ENCODE assay signal across 18 cellular contexts in the genomic region with DNA sequence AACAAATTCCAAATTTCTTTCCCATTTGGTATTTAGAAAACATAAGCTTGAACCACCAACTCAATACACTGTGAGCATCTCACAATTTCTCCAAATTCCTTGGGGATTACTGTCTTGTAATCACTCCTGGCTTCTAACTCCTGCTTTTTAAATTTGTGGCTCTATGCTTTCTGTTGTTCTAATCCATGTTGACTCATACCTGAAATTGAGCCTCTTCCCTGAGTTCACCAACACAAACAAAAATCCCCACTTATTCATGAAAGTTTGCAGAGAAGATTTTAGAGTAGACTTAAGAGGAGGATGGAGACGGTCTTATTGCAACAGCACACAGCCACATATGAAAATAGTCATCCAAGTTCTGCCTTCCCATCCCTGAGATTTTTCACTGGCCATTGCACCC.
A peak's percentile ranks its signal among the peaks of the same experiment; 100 is the strongest.
DNase-seq lines count a peak whose midpoint lies in the region; ATAC-seq and TF ChIP-seq lines count a peak whose summit lies in the region.
"Had no signal": no experiment of that assay in that cellular context is flagged by ENCODE, and none has a peak within 500 bp of the region (broad histone marks: within the 10 kb centered on the region; RNA-seq: fewer than 3 reads in every experiment).

No MANE protein-coding gene starts in this region.

- peak; percentile 68 for DNase-seq in A172 (ENCODE audit: low spot score)
- peak; percentile 55 for DNase-seq in GM04503 (ENCODE audit: low read depth)
- DNase-seq in OCI-LY7 (ENCODE audit: low spot score): no peak
- DNase-seq in fibroblast of mammary gland (ENCODE audit: low read depth): peak; percentile 89
- no peak for DNase-seq in cerebellar nuclear complex (lab: John Stamatoyannopoulos, UW)
- no peak for DNase-seq in activated CD8-positive, alpha-beta T cell treated with anti-CD3 and anti-CD28 coated beads for 36 hours
- DNase-seq in GM19238 (ENCODE audit: insufficient read length, low spot score): no peak
- DNase-seq: activated B cell treated with CpG ODN at 0.5 μM for 24 hours; activated effector memory CD4-positive, alpha-beta T cell treated with anti-CD3 and anti-CD28 coated beads, Interleukin-2, amount 50 U/mL, for 16 hours; KG1; NCI-H1694; NCI-H524 treated with DMSO at 0.1 percent for 48 hours; PC-3; stimulated activated CD4-positive, alpha-beta T cell treated with anti-CD3 and anti-CD28 coated beads, Interleukin-4, amount 100 ng/mL, for 4 hours; SW 1271 had no signal

- H3K36me3 Mint-ChIP-seq in activated CD8-positive, alpha-beta T cell treated with anti-CD3 and anti-CD28 coated beads for 36 hours (ENCODE audit: low read depth): no peaks in the 10 kb centered on the region

- H3K36me3 ChIP-seq in OCI-LY7 (ENCODE audit: insufficient read depth, low read length): no peaks in the 10 kb centered on the region
- H3K36me3 ChIP-seq: tibial nerve had no signal

- POLR2A ChIA-PET in OCI-LY7 (lab: Charles Lee): interaction anchor here (0.9 to 3.9 kb wide), 4 partner anchors 49 to 272 kb away, joined by 3 to 62 read pairs (median 26); no protein-coding TSS in a partner anchor
- POLR2A ChIA-PET in activated CD8-positive, alpha-beta T cell treated with anti-CD3 and anti-CD28 coated beads for 36 hours (lab: Charles Lee): interaction anchor here (2.7 kb wide), 1 partner anchor 24 kb away, joined by 19 read pairs; no protein-coding TSS in a partner anchor

- no peak for ATAC-seq in activated CD8-positive, alpha-beta T cell treated with anti-CD3 and anti-CD28 coated beads for 36 hours
- ATAC-seq in GM21619 (IDR thresholded peaks at IDR 0.05; ENCODE audit: unreplicated experiment): no peak
- ATAC-seq: PC-3, sciatic nerve had no signal

- H3K27me3 Mint-ChIP-seq in activated CD8-positive, alpha-beta T cell treated with anti-CD3 and anti-CD28 coated beads for 36 hours: peaks cover 6% of the 10 kb centered on the region
- H3K27me3 Mint-ChIP-seq: activated B cell treated with CpG ODN at 0.5 μM for 24 hours had no signal

- no peak overlapping the region for H3K27ac ChIP-seq in OCI-LY7 (ENCODE audit: low read depth, low read length, poor library complexity, severe bottlenecking)

- H3K79me2 ChIP-seq in OCI-LY7 (ENCODE audit: insufficient read depth, low read depth, low read length): no peaks in the 10 kb centered on the region

- peaks cover 100% of the 10 kb centered on the region for H3K4me1 ChIP-seq in OCI-LY7 (ENCODE audit: insufficient read depth, low read length, poor library complexity, severe bottlenecking)

- H3K9me3 Mint-ChIP-seq in activated CD8-positive, alpha-beta T cell treated with anti-CD3 and anti-CD28 coated beads for 36 hours: no peaks in the 10 kb centered on the region

- H3K27ac Mint-ChIP-seq in activated CD8-positive, alpha-beta T cell treated with anti-CD3 and anti-CD28 coated beads for 36 hours: no peak overlapping the region
- H3K27ac Mint-ChIP-seq: activated B cell treated with CpG ODN at 0.5 μM for 24 hours had no signal

- H4K20me1 ChIP-seq in OCI-LY7 (ENCODE audit: insufficient read depth, low read length): no peaks in the 10 kb centered on the region

- no TSS peak for BruUV-seq in OCI-LY7 (replicated peaks; lab: Mats Ljungman, UMichigan)

- H3K4me3 ChIP-seq in OCI-LY7 (ENCODE audit: low read depth, low read length, poor library complexity, severe bottlenecking) (no peak overlapping the region), fibroblast of mammary gland (ENCODE audit: control insufficient read depth, low read depth, low read length) (no peak overlapping the region)
- H3K4me3 ChIP-seq: tibial nerve had no signal

- H3K4me3 Mint-ChIP-seq in activated CD8-positive, alpha-beta T cell treated with anti-CD3 and anti-CD28 coated beads for 36 hours: no peak overlapping the region
- H3K4me3 Mint-ChIP-seq: activated B cell treated with CpG ODN at 0.5 μM for 24 hours had no signal

- TF ChIP-seq CTCF in OCI-LY7 (conservative IDR thresholded peaks at IDR 0.05; ENCODE audit: low read length) (no peak), fibroblast of mammary gland (conservative IDR thresholded peaks at IDR 0.05; ENCODE audit: control insufficient read depth, insufficient read depth, low read depth, low read length) (no peak)
- no peak for TF ChIP-seq CTCF in activated CD8-positive, alpha-beta T cell treated with anti-CD3 and anti-CD28 coated beads for 36 hours (IDR thresholded peaks at IDR 0.05)

- H3K9me2 ChIP-seq in OCI-LY7 (ENCODE audit: insufficient read depth, low read length): no peaks in the 10 kb centered on the region

- peak overlapping the region; percentile 69; the same call in 1 of the 2 replicates for H3K4me2 ChIP-seq in OCI-LY7 (ENCODE audit: low read length)

- no peaks in the 10 kb centered on the region for H3K9me3 ChIP-seq in OCI-LY7 (ENCODE audit: low read length)
- H3K9me3 ChIP-seq: tibial nerve had no signal

- intact Hi-C loops in OCI-LY7 (cut with micrococcal nuclease; ENCODE audit: unreplicated experiment): loop anchor here (10.0 kb wide), 1 partner anchor 769 kb away; the partner anchor contains the start of gene STAMBPL1
- intact Hi-C loops in activated CD8-positive, alpha-beta T cell treated with anti-CD3 and anti-CD28 coated beads for 36 hours (cut with micrococcal nuclease): loop anchor here (2.0 to 10.0 kb wide), 3 partner anchors 155 to 439 kb away; no protein-coding TSS in a partner anchor

- H3K4me1 Mint-ChIP-seq in activated CD8-positive, alpha-beta T cell treated with anti-CD3 and anti-CD28 coated beads for 36 hours (ENCODE audit: low read depth): peaks cover 19% of the 10 kb centered on the region

- H2AFZ ChIP-seq in OCI-LY7 (ENCODE audit: low read length): no peak overlapping the region

- CTCF ChIA-PET in OCI-LY7 (lab: Charles Lee; ENCODE audit: unreplicated experiment): interaction anchor here (1.3 kb wide), 1 partner anchor 271 kb away, joined by 3 read pairs; no protein-coding TSS in a partner anchor
- CTCF ChIA-PET in activated CD8-positive, alpha-beta T cell treated with anti-CD3 and anti-CD28 coated beads for 36 hours (lab: Charles Lee): no interaction called here

Comparison
In these comparisons a context has a peak if more than half of its experiments do, and no peak if none do; other contexts are left out.
1. DNase-seq: peak in A172 (single experiment), GM04503 (single experiment) and fibroblast of mammary gland (single experiment); none in OCI-LY7 (single experiment), cerebellar nuclear complex (0 of 2), activated CD8-positive, alpha-beta T cell treated with anti-CD3 and anti-CD28 coated beads for 36 hours (single experiment) and GM19238 (single experiment).